Comparison of ENCODE assay signal across 25 cellular contexts in the genomic region with DNA sequence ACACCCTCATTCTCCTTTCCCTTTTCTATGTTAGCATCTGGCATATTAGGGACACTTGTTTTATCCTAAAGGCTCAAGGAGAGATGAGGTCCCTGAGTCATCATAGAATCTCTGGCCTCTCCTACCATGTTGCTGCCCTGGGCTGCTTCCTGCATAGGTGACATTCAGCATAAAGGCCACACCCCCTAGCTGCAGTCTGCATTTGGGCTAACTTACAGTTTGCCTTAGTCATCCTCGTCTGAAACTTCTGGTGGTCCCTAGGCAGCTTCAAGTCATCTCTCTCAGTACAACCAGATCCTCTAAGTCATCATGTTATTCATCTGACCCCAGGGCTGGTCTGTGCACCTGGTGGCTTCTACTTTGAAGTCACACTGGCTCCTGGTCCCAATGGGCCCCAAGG.
"Had no signal": no experiment of that assay in that cellular context is flagged by ENCODE, and none has a peak within 500 bp of the region (broad histone marks: within the 10 kb centered on the region; RNA-seq: fewer than 3 reads in every experiment).

No MANE protein-coding gene starts in this region.

- H3K9me3 Mint-ChIP-seq: activated naive CD4-positive, alpha-beta T cell treated with anti-CD3 and anti-CD28 coated beads for 36 hours; nephron had no signal

- H3K36me3 ChIP-seq: brain microvascular endothelial cell, left ventricle myocardium inferior, pancreas, stomach, suprapubic skin, transverse colon, vagina had no signal

- DNase-seq: activated CD4-positive, alpha-beta T cell treated with anti-CD3 and anti-CD28 coated beads for 4 hours; activated CD4-positive, alpha-beta T cell treated with anti-CD3 and anti-CD28 coated beads, Interleukin-2, amount 50 U/mL, for 48 hours; activated CD4-positive, CD25-positive, alpha-beta regulatory T cell; activated effector memory CD4-positive, alpha-beta T cell treated with Interleukin-2 at 50 U/mL for 16 hours; activated naive CD4-positive, alpha-beta T cell treated with anti-CD3 and anti-CD28 coated beads for 36 hours; aorta; brain microvascular endothelial cell; caudate nucleus; dermis blood vessel endothelial cell; effector CD8-positive, alpha-beta T cell; foreskin melanocyte; glutamatergic neuron; left ventricle myocardium inferior; pancreas; psoas muscle; right cardiac atrium; stimulated activated CD4-positive, alpha-beta T cell treated with anti-CD3 and anti-CD28 coated beads, Interleukin-4, amount 100 ng/mL, for 24 hours; stomach; T-helper 17 cell; transverse colon had no signal

- H3K4me2 ChIP-seq: hepatocyte had no signal

- H3K4me1 ChIP-seq: left ventricle myocardium inferior, pancreas, psoas muscle, stomach, suprapubic skin, transverse colon, vagina had no signal

- H3K79me2 ChIP-seq: hepatocyte had no signal

- FAIRE-seq: pancreas had no signal

- ATAC-seq: pancreas, psoas muscle, right cardiac atrium, T-helper 17 cell had no signal

- H3K4me3 Mint-ChIP-seq: activated naive CD4-positive, alpha-beta T cell treated with anti-CD3 and anti-CD28 coated beads for 36 hours; activated T-cell treated with anti-CD3 and anti-CD28 coated beads, Interleukin-2, amount 50 U/mL, for 72 hours; nephron; T-helper 17 cell had no signal

- H3K27ac ChIP-seq: brain microvascular endothelial cell, hepatocyte, left ventricle myocardium inferior, pancreas, psoas muscle, stomach, suprapubic skin, transverse colon, vagina had no signal

- H3K27ac Mint-ChIP-seq: activated naive CD4-positive, alpha-beta T cell treated with anti-CD3 and anti-CD28 coated beads for 36 hours; activated T-cell treated with anti-CD3 and anti-CD28 coated beads, Interleukin-2, amount 50 U/mL, for 72 hours; nephron; T-helper 17 cell had no signal

- H3K4me1 Mint-ChIP-seq: nephron, T-helper 17 cell had no signal

- H3K9me3 ChIP-seq: left ventricle myocardium inferior, pancreas, psoas muscle, stomach, suprapubic skin, transverse colon, vagina had no signal

- H3K27me3 ChIP-seq: brain microvascular endothelial cell, hepatocyte, stomach, suprapubic skin, transverse colon, vagina had no signal

- H3K4me3 ChIP-seq: hepatocyte, left ventricle myocardium inferior, pancreas, psoas muscle, stomach, suprapubic skin, transverse colon, vagina had no signal

- H3K27me3 Mint-ChIP-seq: T-helper 17 cell had no signal

- H2AFZ ChIP-seq: hepatocyte had no signal
